Comparison of ENCODE assay signal across 1 cellular context in genomic region chr1:27351541-27352107, GRCh38.
TF ChIP-seq lines count a peak whose summit lies in the region.

No MANE protein-coding gene starts in this region.

TF ChIP-seq in IMR-90, 13 proteins besides CTCF, POLR2A, EP300 and RAD21:
- no peak for TF ChIP-seq MAZ (IDR thresholded peaks at IDR 0.05; ENCODE audit: borderline replicate concordance, low read depth, low read length)
- no peak for TF ChIP-seq USF2 (IDR thresholded peaks at IDR 0.05; ENCODE audit: low read depth, low read length)
TF ChIP-seq in IMR-90: peak in this region for 0.
